ENCODE assay signal across 2 cellular contexts in the genomic region with DNA sequence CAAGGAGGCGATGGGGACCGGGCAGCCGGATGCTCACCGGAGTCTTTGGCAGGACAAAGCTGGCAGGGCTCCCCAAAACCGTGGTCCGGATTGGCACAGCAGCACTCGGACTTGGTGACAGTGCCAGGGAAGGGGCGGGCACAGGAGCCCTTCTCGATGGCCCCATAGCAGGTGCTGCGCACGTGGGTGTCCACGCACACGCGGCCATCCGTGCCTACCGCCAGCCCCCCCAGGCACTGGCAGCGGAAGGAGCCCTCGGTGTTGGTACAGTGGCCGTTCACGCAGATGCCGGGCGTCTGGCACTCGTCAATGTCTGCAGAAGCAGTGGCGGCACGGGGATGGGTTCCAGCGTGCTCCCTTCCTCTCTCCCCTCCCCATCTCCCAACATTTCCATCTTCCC.
TF ChIP-seq lines count a peak whose summit lies in the region.

No MANE protein-coding gene starts in this region.

TF ChIP-seq in SK-N-SH, 30 proteins besides CTCF, POLR2A, EP300 and RAD21 (continued from another document):
- TF ChIP-seq TEAD4 (IDR thresholded peaks at IDR 0.05; ENCODE audit: borderline replicate concordance, insufficient read depth) (no peak), RCOR1 (IDR thresholded peaks at IDR 0.05; ENCODE audit: low read length) (peak; percentile 33; the same call in 1 of the 2 replicates), TCF12 (IDR thresholded peaks at IDR 0.05) (no peak), SIN3A (IDR thresholded peaks at IDR 0.05; ENCODE audit: borderline replicate concordance, low read depth, low read length) (no peak), JUND (IDR thresholded peaks at IDR 0.05) (no peak), RFX5 (IDR thresholded peaks at IDR 0.05; ENCODE audit: low read length) (no peak)
- TF ChIP-seq, protein P1, sequence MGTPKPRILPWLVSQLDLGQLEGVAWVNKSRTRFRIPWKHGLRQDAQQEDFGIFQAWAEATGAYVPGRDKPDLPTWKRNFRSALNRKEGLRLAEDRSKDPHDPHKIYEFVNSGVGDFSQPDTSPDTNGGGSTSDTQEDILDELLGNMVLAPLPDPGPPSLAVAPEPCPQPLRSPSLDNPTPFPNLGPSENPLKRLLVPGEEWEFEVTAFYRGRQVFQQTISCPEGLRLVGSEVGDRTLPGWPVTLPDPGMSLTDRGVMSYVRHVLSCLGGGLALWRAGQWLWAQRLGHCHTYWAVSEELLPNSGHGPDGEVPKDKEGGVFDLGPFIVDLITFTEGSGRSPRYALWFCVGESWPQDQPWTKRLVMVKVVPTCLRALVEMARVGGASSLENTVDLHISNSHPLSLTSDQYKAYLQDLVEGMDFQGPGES (IDR thresholded peaks at IDR 0.05; ENCODE audit: low read depth, low read length): no peak

TF ChIP-seq in WTC11, 78 proteins besides CTCF, POLR2A, EP300 and RAD21 (continued from another document):
- TF ChIP-seq, protein P2, sequence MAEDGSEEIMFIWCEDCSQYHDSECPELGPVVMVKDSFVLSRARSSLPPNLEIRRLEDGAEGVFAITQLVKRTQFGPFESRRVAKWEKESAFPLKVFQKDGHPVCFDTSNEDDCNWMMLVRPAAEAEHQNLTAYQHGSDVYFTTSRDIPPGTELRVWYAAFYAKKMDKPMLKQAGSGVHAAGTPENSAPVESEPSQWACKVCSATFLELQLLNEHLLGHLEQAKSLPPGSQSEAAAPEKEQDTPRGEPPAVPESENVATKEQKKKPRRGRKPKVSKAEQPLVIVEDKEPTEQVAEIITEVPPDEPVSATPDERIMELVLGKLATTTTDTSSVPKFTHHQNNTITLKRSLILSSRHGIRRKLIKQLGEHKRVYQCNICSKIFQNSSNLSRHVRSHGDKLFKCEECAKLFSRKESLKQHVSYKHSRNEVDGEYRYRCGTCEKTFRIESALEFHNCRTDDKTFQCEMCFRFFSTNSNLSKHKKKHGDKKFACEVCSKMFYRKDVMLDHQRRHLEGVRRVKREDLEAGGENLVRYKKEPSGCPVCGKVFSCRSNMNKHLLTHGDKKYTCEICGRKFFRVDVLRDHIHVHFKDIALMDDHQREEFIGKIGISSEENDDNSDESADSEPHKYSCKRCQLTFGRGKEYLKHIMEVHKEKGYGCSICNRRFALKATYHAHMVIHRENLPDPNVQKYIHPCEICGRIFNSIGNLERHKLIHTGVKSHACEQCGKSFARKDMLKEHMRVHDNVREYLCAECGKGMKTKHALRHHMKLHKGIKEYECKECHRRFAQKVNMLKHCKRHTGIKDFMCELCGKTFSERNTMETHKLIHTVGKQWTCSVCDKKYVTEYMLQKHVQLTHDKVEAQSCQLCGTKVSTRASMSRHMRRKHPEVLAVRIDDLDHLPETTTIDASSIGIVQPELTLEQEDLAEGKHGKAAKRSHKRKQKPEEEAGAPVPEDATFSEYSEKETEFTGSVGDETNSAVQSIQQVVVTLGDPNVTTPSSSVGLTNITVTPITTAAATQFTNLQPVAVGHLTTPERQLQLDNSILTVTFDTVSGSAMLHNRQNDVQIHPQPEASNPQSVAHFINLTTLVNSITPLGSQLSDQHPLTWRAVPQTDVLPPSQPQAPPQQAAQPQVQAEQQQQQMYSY (CRISPR knock-in tag; IDR thresholded peaks at IDR 0.05): peak; percentile 61; the same call in 1 of the 2 replicates
- TF ChIP-seq MYBL2 (CRISPR knock-in tag; IDR thresholded peaks at IDR 0.05): no peak
